Comparison of ENCODE assay signal across 2 cellular contexts in the genomic region with DNA sequence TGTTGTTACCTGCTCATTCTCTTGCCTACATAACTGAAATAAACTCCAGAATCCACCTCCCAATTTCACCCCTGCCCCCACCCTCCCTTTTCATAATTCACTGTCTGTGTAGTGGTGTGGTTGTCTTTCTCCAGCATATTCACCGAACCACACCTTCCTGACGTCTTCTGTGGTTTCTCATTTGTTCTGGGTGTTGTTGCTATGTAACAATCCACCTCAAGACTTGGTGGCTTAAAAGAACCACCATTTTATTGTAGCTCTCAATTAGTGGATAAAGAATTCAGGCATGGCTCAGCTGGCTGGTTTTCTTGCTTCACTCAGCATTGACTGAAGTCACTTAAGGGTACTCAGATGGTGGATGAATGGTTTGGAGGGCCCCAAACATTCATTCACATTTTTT.
TF ChIP-seq lines count a peak whose summit lies in the region.

No MANE protein-coding gene starts in this region.

TF ChIP-seq in GM23338, 12 proteins besides CTCF, POLR2A, EP300 and RAD21 (continued from another document):
- TF ChIP-seq, protein P1, sequence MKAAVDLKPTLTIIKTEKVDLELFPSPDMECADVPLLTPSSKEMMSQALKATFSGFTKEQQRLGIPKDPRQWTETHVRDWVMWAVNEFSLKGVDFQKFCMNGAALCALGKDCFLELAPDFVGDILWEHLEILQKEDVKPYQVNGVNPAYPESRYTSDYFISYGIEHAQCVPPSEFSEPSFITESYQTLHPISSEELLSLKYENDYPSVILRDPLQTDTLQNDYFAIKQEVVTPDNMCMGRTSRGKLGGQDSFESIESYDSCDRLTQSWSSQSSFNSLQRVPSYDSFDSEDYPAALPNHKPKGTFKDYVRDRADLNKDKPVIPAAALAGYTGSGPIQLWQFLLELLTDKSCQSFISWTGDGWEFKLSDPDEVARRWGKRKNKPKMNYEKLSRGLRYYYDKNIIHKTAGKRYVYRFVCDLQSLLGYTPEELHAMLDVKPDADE (IDR thresholded peaks at IDR 0.05) = no peak
- no peak for TF ChIP-seq ZNF114 (CRISPR knock-in tag; IDR thresholded peaks at IDR 0.05)

TF ChIP-seq in WTC11, 78 proteins besides CTCF, POLR2A, EP300 and RAD21 (continued from another document):
- TF ChIP-seq, protein P2, sequence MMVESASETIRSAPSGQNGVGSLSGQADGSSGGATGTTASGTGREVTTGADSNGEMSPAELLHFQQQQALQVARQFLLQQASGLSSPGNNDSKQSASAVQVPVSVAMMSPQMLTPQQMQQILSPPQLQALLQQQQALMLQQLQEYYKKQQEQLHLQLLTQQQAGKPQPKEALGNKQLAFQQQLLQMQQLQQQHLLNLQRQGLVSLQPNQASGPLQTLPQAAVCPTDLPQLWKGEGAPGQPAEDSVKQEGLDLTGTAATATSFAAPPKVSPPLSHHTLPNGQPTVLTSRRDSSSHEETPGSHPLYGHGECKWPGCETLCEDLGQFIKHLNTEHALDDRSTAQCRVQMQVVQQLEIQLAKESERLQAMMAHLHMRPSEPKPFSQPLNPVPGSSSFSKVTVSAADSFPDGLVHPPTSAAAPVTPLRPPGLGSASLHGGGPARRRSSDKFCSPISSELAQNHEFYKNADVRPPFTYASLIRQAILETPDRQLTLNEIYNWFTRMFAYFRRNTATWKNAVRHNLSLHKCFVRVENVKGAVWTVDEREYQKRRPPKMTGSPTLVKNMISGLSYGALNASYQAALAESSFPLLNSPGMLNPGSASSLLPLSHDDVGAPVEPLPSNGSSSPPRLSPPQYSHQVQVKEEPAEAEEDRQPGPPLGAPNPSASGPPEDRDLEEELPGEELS (CRISPR knock-in tag; IDR thresholded peaks at IDR 0.05) = no peak
- no peak for TF ChIP-seq ATF6 (CRISPR knock-in tag; IDR thresholded peaks at IDR 0.05)
- TF ChIP-seq RELA (CRISPR knock-in tag; IDR thresholded peaks at IDR 0.05; ENCODE audit: borderline replicate concordance) = no peak
- TF ChIP-seq, protein P3, sequence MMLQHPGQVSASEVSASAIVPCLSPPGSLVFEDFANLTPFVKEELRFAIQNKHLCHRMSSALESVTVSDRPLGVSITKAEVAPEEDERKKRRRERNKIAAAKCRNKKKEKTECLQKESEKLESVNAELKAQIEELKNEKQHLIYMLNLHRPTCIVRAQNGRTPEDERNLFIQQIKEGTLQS (CRISPR knock-in tag; conservative IDR thresholded peaks at IDR 0.05) = no peak
- no peak for TF ChIP-seq NFATC4 (CRISPR knock-in tag; IDR thresholded peaks at IDR 0.05)
- TF ChIP-seq SMAD3 (CRISPR knock-in tag; IDR thresholded peaks at IDR 0.05; ENCODE audit: borderline replicate concordance) = no peak
- TF ChIP-seq, protein P4, sequence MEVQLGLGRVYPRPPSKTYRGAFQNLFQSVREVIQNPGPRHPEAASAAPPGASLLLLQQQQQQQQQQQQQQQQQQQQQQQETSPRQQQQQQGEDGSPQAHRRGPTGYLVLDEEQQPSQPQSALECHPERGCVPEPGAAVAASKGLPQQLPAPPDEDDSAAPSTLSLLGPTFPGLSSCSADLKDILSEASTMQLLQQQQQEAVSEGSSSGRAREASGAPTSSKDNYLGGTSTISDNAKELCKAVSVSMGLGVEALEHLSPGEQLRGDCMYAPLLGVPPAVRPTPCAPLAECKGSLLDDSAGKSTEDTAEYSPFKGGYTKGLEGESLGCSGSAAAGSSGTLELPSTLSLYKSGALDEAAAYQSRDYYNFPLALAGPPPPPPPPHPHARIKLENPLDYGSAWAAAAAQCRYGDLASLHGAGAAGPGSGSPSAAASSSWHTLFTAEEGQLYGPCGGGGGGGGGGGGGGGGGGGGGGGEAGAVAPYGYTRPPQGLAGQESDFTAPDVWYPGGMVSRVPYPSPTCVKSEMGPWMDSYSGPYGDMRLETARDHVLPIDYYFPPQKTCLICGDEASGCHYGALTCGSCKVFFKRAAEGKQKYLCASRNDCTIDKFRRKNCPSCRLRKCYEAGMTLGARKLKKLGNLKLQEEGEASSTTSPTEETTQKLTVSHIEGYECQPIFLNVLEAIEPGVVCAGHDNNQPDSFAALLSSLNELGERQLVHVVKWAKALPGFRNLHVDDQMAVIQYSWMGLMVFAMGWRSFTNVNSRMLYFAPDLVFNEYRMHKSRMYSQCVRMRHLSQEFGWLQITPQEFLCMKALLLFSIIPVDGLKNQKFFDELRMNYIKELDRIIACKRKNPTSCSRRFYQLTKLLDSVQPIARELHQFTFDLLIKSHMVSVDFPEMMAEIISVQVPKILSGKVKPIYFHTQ (CRISPR knock-in tag; IDR thresholded peaks at IDR 0.05) = no peak
- no peak for TF ChIP-seq ZNF121 (CRISPR knock-in tag; IDR thresholded peaks at IDR 0.05)
- no peak for TF ChIP-seq SP1 (CRISPR knock-in tag; conservative IDR thresholded peaks at IDR 0.05)
- no peak for TF ChIP-seq TP53 (CRISPR knock-in tag; IDR thresholded peaks at IDR 0.05)
- TF ChIP-seq RORB (CRISPR knock-in tag; IDR thresholded peaks at IDR 0.05) = no peak
- no peak for TF ChIP-seq USF2 (CRISPR knock-in tag; IDR thresholded peaks at IDR 0.05)
- TF ChIP-seq, protein P5, sequence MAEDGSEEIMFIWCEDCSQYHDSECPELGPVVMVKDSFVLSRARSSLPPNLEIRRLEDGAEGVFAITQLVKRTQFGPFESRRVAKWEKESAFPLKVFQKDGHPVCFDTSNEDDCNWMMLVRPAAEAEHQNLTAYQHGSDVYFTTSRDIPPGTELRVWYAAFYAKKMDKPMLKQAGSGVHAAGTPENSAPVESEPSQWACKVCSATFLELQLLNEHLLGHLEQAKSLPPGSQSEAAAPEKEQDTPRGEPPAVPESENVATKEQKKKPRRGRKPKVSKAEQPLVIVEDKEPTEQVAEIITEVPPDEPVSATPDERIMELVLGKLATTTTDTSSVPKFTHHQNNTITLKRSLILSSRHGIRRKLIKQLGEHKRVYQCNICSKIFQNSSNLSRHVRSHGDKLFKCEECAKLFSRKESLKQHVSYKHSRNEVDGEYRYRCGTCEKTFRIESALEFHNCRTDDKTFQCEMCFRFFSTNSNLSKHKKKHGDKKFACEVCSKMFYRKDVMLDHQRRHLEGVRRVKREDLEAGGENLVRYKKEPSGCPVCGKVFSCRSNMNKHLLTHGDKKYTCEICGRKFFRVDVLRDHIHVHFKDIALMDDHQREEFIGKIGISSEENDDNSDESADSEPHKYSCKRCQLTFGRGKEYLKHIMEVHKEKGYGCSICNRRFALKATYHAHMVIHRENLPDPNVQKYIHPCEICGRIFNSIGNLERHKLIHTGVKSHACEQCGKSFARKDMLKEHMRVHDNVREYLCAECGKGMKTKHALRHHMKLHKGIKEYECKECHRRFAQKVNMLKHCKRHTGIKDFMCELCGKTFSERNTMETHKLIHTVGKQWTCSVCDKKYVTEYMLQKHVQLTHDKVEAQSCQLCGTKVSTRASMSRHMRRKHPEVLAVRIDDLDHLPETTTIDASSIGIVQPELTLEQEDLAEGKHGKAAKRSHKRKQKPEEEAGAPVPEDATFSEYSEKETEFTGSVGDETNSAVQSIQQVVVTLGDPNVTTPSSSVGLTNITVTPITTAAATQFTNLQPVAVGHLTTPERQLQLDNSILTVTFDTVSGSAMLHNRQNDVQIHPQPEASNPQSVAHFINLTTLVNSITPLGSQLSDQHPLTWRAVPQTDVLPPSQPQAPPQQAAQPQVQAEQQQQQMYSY (CRISPR knock-in tag; IDR thresholded peaks at IDR 0.05) = no peak
- TF ChIP-seq, protein P6, sequence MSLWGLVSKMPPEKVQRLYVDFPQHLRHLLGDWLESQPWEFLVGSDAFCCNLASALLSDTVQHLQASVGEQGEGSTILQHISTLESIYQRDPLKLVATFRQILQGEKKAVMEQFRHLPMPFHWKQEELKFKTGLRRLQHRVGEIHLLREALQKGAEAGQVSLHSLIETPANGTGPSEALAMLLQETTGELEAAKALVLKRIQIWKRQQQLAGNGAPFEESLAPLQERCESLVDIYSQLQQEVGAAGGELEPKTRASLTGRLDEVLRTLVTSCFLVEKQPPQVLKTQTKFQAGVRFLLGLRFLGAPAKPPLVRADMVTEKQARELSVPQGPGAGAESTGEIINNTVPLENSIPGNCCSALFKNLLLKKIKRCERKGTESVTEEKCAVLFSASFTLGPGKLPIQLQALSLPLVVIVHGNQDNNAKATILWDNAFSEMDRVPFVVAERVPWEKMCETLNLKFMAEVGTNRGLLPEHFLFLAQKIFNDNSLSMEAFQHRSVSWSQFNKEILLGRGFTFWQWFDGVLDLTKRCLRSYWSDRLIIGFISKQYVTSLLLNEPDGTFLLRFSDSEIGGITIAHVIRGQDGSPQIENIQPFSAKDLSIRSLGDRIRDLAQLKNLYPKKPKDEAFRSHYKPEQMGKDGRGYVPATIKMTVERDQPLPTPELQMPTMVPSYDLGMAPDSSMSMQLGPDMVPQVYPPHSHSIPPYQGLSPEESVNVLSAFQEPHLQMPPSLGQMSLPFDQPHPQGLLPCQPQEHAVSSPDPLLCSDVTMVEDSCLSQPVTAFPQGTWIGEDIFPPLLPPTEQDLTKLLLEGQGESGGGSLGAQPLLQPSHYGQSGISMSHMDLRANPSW (CRISPR knock-in tag; conservative IDR thresholded peaks at IDR 0.05; ENCODE audit: low read depth) = no peak
- TF ChIP-seq, protein P7, sequence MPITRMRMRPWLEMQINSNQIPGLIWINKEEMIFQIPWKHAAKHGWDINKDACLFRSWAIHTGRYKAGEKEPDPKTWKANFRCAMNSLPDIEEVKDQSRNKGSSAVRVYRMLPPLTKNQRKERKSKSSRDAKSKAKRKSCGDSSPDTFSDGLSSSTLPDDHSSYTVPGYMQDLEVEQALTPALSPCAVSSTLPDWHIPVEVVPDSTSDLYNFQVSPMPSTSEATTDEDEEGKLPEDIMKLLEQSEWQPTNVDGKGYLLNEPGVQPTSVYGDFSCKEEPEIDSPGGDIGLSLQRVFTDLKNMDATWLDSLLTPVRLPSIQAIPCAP (CRISPR knock-in tag; IDR thresholded peaks at IDR 0.05) = no peak
- TF ChIP-seq GABPB1 (CRISPR knock-in tag; IDR thresholded peaks at IDR 0.05) = no peak
